15 cellular contexts compared by ENCODE assay signal in genomic region chr4:39467470-39467869, GRCh38. TPM values are rescaled to one million over a fixed set of nuclear protein-coding genes. Genes with fewer than 3 reads are reported as not detected.
DNase-seq lines count a peak whose midpoint lies in the region; ATAC-seq lines count a peak whose summit lies in the region.
"Had no signal": no experiment of that assay in that cellular context is flagged by ENCODE, and none has a peak within 500 bp of the region (broad histone marks: within the 10 kb centered on the region; RNA-seq: fewer than 3 reads in every experiment).

No MANE protein-coding gene starts in this region.

- CTCF ChIA-PET in activated naive CD4-positive, alpha-beta T cell treated with anti-CD3 and anti-CD28 coated beads, Interleukin-2, amount 10 ng/mL, durations not matched to agents 7 days and 5 days (lab: Charles Lee): no interaction called here

- no peak overlapping the region for H4K91ac ChIP-seq in mesenchymal stem cell (ENCODE audit: low read length)

- peaks cover 9 to 50% of the 10 kb centered on the region in 2 experiments for H3K36me3 ChIP-seq in mesenchymal stem cell (ENCODE audit: control insufficient read depth in 1 of 2, insufficient read depth in 2 of 2, low read depth in 1 of 2, low read length in 2 of 2)
- peaks cover 22% of the 10 kb centered on the region for H3K36me3 ChIP-seq in effector memory CD4-positive, alpha-beta T cell (ENCODE audit: control insufficient read depth, insufficient read depth, low read length)

- peak overlapping the region; percentile 45 for H3K27ac Mint-ChIP-seq in activated naive CD4-positive, alpha-beta T cell treated with anti-CD3 and anti-CD28 coated beads, Interleukin-2, amount 10 ng/mL, durations not matched to agents 7 days and 5 days
- H3K27ac Mint-ChIP-seq: HFFc6 had no signal

- no peak overlapping the region for H3K23ac ChIP-seq in mesenchymal stem cell (ENCODE audit: low read length in 2 of 2)

- no peaks in the 10 kb centered on the region for H3K27me3 Mint-ChIP-seq in activated naive CD4-positive, alpha-beta T cell treated with anti-CD3 and anti-CD28 coated beads, Interleukin-2, amount 10 ng/mL, durations not matched to agents 7 days and 5 days
- H3K27me3 Mint-ChIP-seq: CD4-positive, CD25-positive, alpha-beta regulatory T cell had no signal

- no peak overlapping the region for H3K4me3 Mint-ChIP-seq in activated naive CD4-positive, alpha-beta T cell treated with anti-CD3 and anti-CD28 coated beads, Interleukin-2, amount 10 ng/mL, durations not matched to agents 7 days and 5 days
- H3K4me3 Mint-ChIP-seq: CD4-positive, CD25-positive, alpha-beta regulatory T cell; HFFc6 had no signal

- no peak overlapping the region for H2BK12ac ChIP-seq in mesenchymal stem cell (ENCODE audit: low read length in 2 of 2)

- H3K27me3 ChIP-seq in mesenchymal stem cell (ENCODE audit: control insufficient read depth in 1 of 2, insufficient read depth in 1 of 2, low read length in 2 of 2): no peaks in the 10 kb centered on the region
- no peaks in the 10 kb centered on the region for H3K27me3 ChIP-seq in effector memory CD4-positive, alpha-beta T cell (replicated peaks; ENCODE audit: control insufficient read depth, insufficient read depth, low read length, poor library complexity, severe bottlenecking)
- H3K27me3 ChIP-seq: BLaER1 treated with 17β-estradiol and CSF1 and Interleukin-3, amounts not matched to agents 10 nM and 100 nM had no signal

- no peaks in the 10 kb centered on the region for H3K9me3 ChIP-seq in mesenchymal stem cell (ENCODE audit: control insufficient read depth, low read length)
- H3K9me3 ChIP-seq in effector memory CD4-positive, alpha-beta T cell (ENCODE audit: control insufficient read depth, low read length): no peaks in the 10 kb centered on the region
- H3K9me3 ChIP-seq: BLaER1 treated with 17β-estradiol and CSF1 and Interleukin-3, amounts not matched to agents 10 nM and 100 nM had no signal

- no peak overlapping the region for H2BK120ac ChIP-seq in mesenchymal stem cell (ENCODE audit: low read depth, low read length)

- H3K4me3 ChIP-seq in mesenchymal stem cell (ENCODE audit: insufficient read depth in 1 of 2, low read depth in 1 of 2, low read length in 2 of 2): no peak overlapping the region
- no peak overlapping the region for H3K4me3 ChIP-seq in effector memory CD4-positive, alpha-beta T cell (ENCODE audit: insufficient read depth, low read depth, low read length, poor library complexity, severe bottlenecking)
- H3K4me3 ChIP-seq: BLaER1 treated with 17β-estradiol and CSF1 and Interleukin-3, amounts not matched to agents 10 nM and 100 nM had no signal

- no peaks in the 10 kb centered on the region for H3K9me3 Mint-ChIP-seq in activated naive CD4-positive, alpha-beta T cell treated with anti-CD3 and anti-CD28 coated beads, Interleukin-2, amount 10 ng/mL, durations not matched to agents 7 days and 5 days
- H3K9me3 Mint-ChIP-seq: CD4-positive, CD25-positive, alpha-beta regulatory T cell; HFFc6 had no signal

- H3K36me3 Mint-ChIP-seq in activated naive CD4-positive, alpha-beta T cell treated with anti-CD3 and anti-CD28 coated beads, Interleukin-2, amount 10 ng/mL, durations not matched to agents 7 days and 5 days: peaks cover 13% of the 10 kb centered on the region

- no peak overlapping the region for H2AK5ac ChIP-seq in mesenchymal stem cell (ENCODE audit: low read length, severe bottlenecking)

- intact Hi-C loops in left colon (cut with DNase I, micrococcal nuclease): no loop called here

- H3K4me1 ChIP-seq in mesenchymal stem cell (ENCODE audit: control insufficient read depth, insufficient read depth, low read depth, low read length): peaks cover 3% of the 10 kb centered on the region
- H3K4me1 ChIP-seq in effector memory CD4-positive, alpha-beta T cell (ENCODE audit: control insufficient read depth, insufficient read depth, low read length, poor library complexity, severe bottlenecking): no peaks in the 10 kb centered on the region

- no peak overlapping the region for H3K4ac ChIP-seq in mesenchymal stem cell (ENCODE audit: low read depth in 1 of 2, low read length in 2 of 2)

- ATAC-seq in left colon: peak; percentile 39
- ATAC-seq in GM21515 (IDR thresholded peaks at IDR 0.05; ENCODE audit: unreplicated experiment): no peak
- ATAC-seq in GM21526 (IDR thresholded peaks at IDR 0.05; ENCODE audit: low FRiP score, unreplicated experiment): no peak

- H2BK5ac ChIP-seq in mesenchymal stem cell (ENCODE audit: low read depth, low read length, poor library complexity, severe bottlenecking): no peak overlapping the region

- H3K14ac ChIP-seq in mesenchymal stem cell (ENCODE audit: low read length in 2 of 2): no peak overlapping the region

- no peak for DNase-seq in activated naive CD4-positive, alpha-beta T cell treated with anti-CD3 and anti-CD28 coated beads, Interleukin-2, amount 10 ng/mL, durations not matched to agents 7 days and 5 days
- DNase-seq in activated naive CD4-positive, alpha-beta T cell treated with anti-CD3 and anti-CD28 coated beads, Interleukin-2, amount 50 U/mL, for 16 hours: no peak
- DNase-seq in left colon (no peak), mesenchymal stem cell (no peak), GF-D8 (lab: John Stamatoyannopoulos, UW) (no peak)
- DNase-seq in effector memory CD4-positive, alpha-beta T cell: no peak
- DNase-seq: AML-193; Calu3; CD4-positive, CD25-positive, alpha-beta regulatory T cell; DMS 273 treated with DMSO at 0.1 percent for 48 hours; HFFc6 had no signal

- H3K9ac ChIP-seq in mesenchymal stem cell (ENCODE audit: low read length): peak overlapping the region; percentile 89
- H3K9ac ChIP-seq: BLaER1 treated with 17β-estradiol and CSF1 and Interleukin-3, amounts not matched to agents 10 nM and 100 nM had no signal

- H3K4me2 ChIP-seq in mesenchymal stem cell (ENCODE audit: low read length, poor library complexity, severe bottlenecking): no peak overlapping the region
- H3K4me2 ChIP-seq: BLaER1 treated with 17β-estradiol and CSF1 and Interleukin-3, amounts not matched to agents 10 nM and 100 nM had no signal

- no peak overlapping the region for H2BK15ac ChIP-seq in mesenchymal stem cell (ENCODE audit: low read depth, poor library complexity, severe bottlenecking)

- no peak overlapping the region for H3K18ac ChIP-seq in mesenchymal stem cell (ENCODE audit: low read depth in 1 of 2, low read length in 2 of 2)

- WGBS in mesenchymal stem cell: 93% methylated on average over 4 of the region's 4 CpGs

- H2AFZ ChIP-seq in mesenchymal stem cell (ENCODE audit: low read depth, low read length): no peak overlapping the region

- peaks cover 6% of the 10 kb centered on the region for H3K4me1 Mint-ChIP-seq in activated naive CD4-positive, alpha-beta T cell treated with anti-CD3 and anti-CD28 coated beads, Interleukin-2, amount 10 ng/mL, durations not matched to agents 7 days and 5 days

- peaks cover 10% of the 10 kb centered on the region for H3K79me1 ChIP-seq in mesenchymal stem cell (replicated peaks; ENCODE audit: low read length, poor library complexity, severe bottlenecking)

- no peak overlapping the region for H3K27ac ChIP-seq in mesenchymal stem cell (ENCODE audit: low read length, poor library complexity, severe bottlenecking)
- no peak overlapping the region for H3K27ac ChIP-seq in effector memory CD4-positive, alpha-beta T cell (ENCODE audit: insufficient read depth, low read length, poor library complexity, severe bottlenecking)
- H3K27ac ChIP-seq: 22Rv1; BLaER1 treated with 17β-estradiol and CSF1 and Interleukin-3, amounts not matched to agents 10 nM and 100 nM had no signal

- no peak overlapping the region for H4K8ac ChIP-seq in mesenchymal stem cell (ENCODE audit: low read length)

RNA-seq across cellular contexts. Expression of gene LIAS, which starts 8.6 kb away (rescaled TPM):
- total RNA-seq in left colon: 10 to 100 TPM; 19.0 to 20.0 TPM
- 8.4 TPM for polyA plus RNA-seq in mesenchymal stem cell (2013, experiment 1 of 2)
- polyA plus RNA-seq in mesenchymal stem cell (2013, experiment 2 of 2): 8.1 TPM

RNA-seq across cellular contexts. Expression of gene RPL9, which starts 8.7 kb away (rescaled TPM):
- 1,000 to 10,000 TPM in 1 of 2 donors, 100 to 1,000 TPM in 1; 939 to 1,067 TPM for total RNA-seq in left colon
- 1,728 TPM for polyA plus RNA-seq in mesenchymal stem cell (2013, experiment 1 of 2)
- 1,807 TPM for polyA plus RNA-seq in mesenchymal stem cell (2013, experiment 2 of 2)

RNA-seq across cellular contexts. Expression of gene UGDH, which starts 59.8 kb away (rescaled TPM):
- 100 to 1,000 TPM; 208 to 303 TPM for total RNA-seq in left colon
- 56.0 TPM for polyA plus RNA-seq in mesenchymal stem cell (2013, experiment 1 of 2)
- polyA plus RNA-seq in mesenchymal stem cell (2013, experiment 2 of 2): 52.3 TPM
